In genomic region chr2:127695491-127696472, GRCh38 we compare ENCODE assay signal across 8 cellular contexts. TPM values are rescaled to one million over a fixed set of nuclear protein-coding genes. Genes with fewer than 3 reads are reported as not detected.
DNase-seq lines count a peak whose midpoint lies in the region; ATAC-seq and TF ChIP-seq lines count a peak whose summit lies in the region.

No MANE protein-coding gene starts in this region.

- no peak overlapping the region; the same call in 1 of the 2 replicates for H3K23ac ChIP-seq in IMR-90 (ENCODE audit: low read depth, low read length)

- intact Hi-C loops in IMR-90 (cut with micrococcal nuclease) = loop anchor here (1.0 kb wide), 1 partner anchor 104 kb away; no protein-coding TSS in a partner anchor
- intact Hi-C loops in prostate gland (cut with DNase I) = loop anchor here (2.0 to 5.0 kb wide), 2 partner anchors 45 to 188 kb away; no protein-coding TSS in a partner anchor

- DNase-seq in Ammon's horn (ENCODE audit: low spot score) (peak; percentile 83), IMR-90 (peak; percentile 40), glutamatergic neuron (peak; percentile 54), prostate gland (ENCODE audit: low spot score) (peak; percentile 37), NOMO-1 (lab: John Stamatoyannopoulos, UW; ENCODE audit: unreplicated experiment in 2 of 2) (no peak), NCI-H1105 (lab: John Stamatoyannopoulos, UW) (no peak)
- peak; percentile 35 for DNase-seq in activated naive CD4-positive, alpha-beta T cell treated with Interleukin-2 at 50 U/mL for 16 hours

- 0 out of 2 replicates have a peak, but pooled peaks cover 2% of the 10 kb centered on the region for H3K4me1 ChIP-seq in IMR-90 (ENCODE audit: control insufficient read depth, insufficient read depth, low read length)
- no peaks in the 10 kb centered on the region for H3K4me1 ChIP-seq in prostate gland (replicated peaks)

- no peak overlapping the region for H2BK120ac ChIP-seq in IMR-90 (ENCODE audit: low read depth, low read length)

- no peak overlapping the region for H3K4ac ChIP-seq in IMR-90 (ENCODE audit: low read depth, low read length)

- H4K20me1 ChIP-seq in IMR-90 (ENCODE audit: insufficient read depth, low read length) = no peaks in the 10 kb centered on the region

- no peak overlapping the region for H3K56ac ChIP-seq in IMR-90 (ENCODE audit: extremely low read depth, insufficient read depth, low read length)

- 48% methylated on average over 19 of the region's 52 CpGs; no CpG with 5 or more reads in 1 of the 2 experiments for WGBS in IMR-90 (ENCODE audit: extremely low coverage in 2 of 2, insufficient read length in 1 of 2), 2 experiments
- WGBS in prostate gland = 49% methylated on average over 51 of the region's 52 CpGs

- H3K27ac Mint-ChIP-seq in glutamatergic neuron (ENCODE audit: unreplicated experiment) = no peak overlapping the region
- H3K27ac Mint-ChIP-seq in stimulated activated memory B cell treated with anti-CD40 and anti-IgM and Interleukin-4, amounts not matched to agents 10 μg/mL and 1 μg/mL and 100 μg/mL, for 72 hours = no peak overlapping the region

- peak overlapping the region; percentile 10 for H3K4me2 ChIP-seq in IMR-90 (ENCODE audit: low read depth, low read length)

- 0 out of 2 replicates have a peak overlapping the region, but pooled peaks have one; percentile 26 for H4K91ac ChIP-seq in IMR-90 (ENCODE audit: insufficient read depth, low read depth, low read length)

- H3K4me3 Mint-ChIP-seq in glutamatergic neuron (ENCODE audit: unreplicated experiment) = no peak overlapping the region
- no peak overlapping the region for H3K4me3 Mint-ChIP-seq in stimulated activated memory B cell treated with anti-CD40 and anti-IgM and Interleukin-4, amounts not matched to agents 10 μg/mL and 1 μg/mL and 100 μg/mL, for 72 hours

- H3K36me3 ChIP-seq in IMR-90 (ENCODE audit: control insufficient read depth, insufficient read depth, low read length) (no peaks in the 10 kb centered on the region), prostate gland (no peaks in the 10 kb centered on the region)

- H2AK5ac ChIP-seq in IMR-90 (ENCODE audit: low read depth, low read length) = no peak overlapping the region

- peaks cover 3% of the 10 kb centered on the region for H3K9me3 ChIP-seq in IMR-90 (ENCODE audit: control insufficient read depth, insufficient read depth, low read length)
- no peaks in the 10 kb centered on the region for H3K9me3 ChIP-seq in prostate gland

- peak; percentile 43; the same call in 1 of the 2 replicates for TF ChIP-seq RAD21 in IMR-90 (IDR thresholded peaks at IDR 0.05; ENCODE audit: low read length)

- H2AFZ ChIP-seq in IMR-90 (replicated peaks; ENCODE audit: low read length, poor library complexity) = peak overlapping the region; percentile 84

- POLR2A ChIA-PET in IMR-90 (lab: Charles Lee; ENCODE audit: unreplicated experiment) = no interaction called here

- H3K27me3 ChIP-seq in IMR-90 (ENCODE audit: control insufficient read depth, insufficient read depth, low read length) (no peaks in the 10 kb centered on the region), prostate gland (replicated peaks; ENCODE audit: insufficient read depth) (peaks cover 1% of the 10 kb centered on the region)

- CTCF ChIA-PET in IMR-90 (lab: Yijun Ruan, JAX) = no interaction called here

- dilution Hi-C loops in IMR-90 (cut with HindIII; ENCODE audit: low sequenced_read_pairs, unreplicated experiment) = no loop called here

- peaks cover 7% of the 10 kb centered on the region for H3K4me1 Mint-ChIP-seq in glutamatergic neuron (ENCODE audit: low read depth, unreplicated experiment)
- peaks cover 9% of the 10 kb centered on the region for H3K4me1 Mint-ChIP-seq in stimulated activated memory B cell treated with anti-CD40 and anti-IgM and Interleukin-4, amounts not matched to agents 10 μg/mL and 1 μg/mL and 100 μg/mL, for 72 hours

- peaks cover 0 to 9% of the 10 kb centered on the region in 2 experiments; a peak in 2 of 4 replicates for H3K79me1 ChIP-seq in IMR-90 (ENCODE audit: low read depth in 1 of 2, low read length in 2 of 2)

- H3K27ac ChIP-seq in IMR-90 (ENCODE audit: insufficient read depth, low read length) = no peak overlapping the region
- H3K27ac ChIP-seq in prostate gland = no peak overlapping the region

- peaks cover 9% of the 10 kb centered on the region for H3K9me1 ChIP-seq in IMR-90 (ENCODE audit: insufficient read depth, low read length)

- peaks cover 6% of the 10 kb centered on the region for H3K27me3 Mint-ChIP-seq in glutamatergic neuron (ENCODE audit: unreplicated experiment)
- no peaks in the 10 kb centered on the region for H3K27me3 Mint-ChIP-seq in stimulated activated memory B cell treated with anti-CD40 and anti-IgM and Interleukin-4, amounts not matched to agents 10 μg/mL and 1 μg/mL and 100 μg/mL, for 72 hours

- H2BK20ac ChIP-seq in IMR-90 (ENCODE audit: low read depth, low read length) = no peak overlapping the region

- H2AK9ac ChIP-seq in IMR-90 (replicated peaks; ENCODE audit: low read depth, low read length, poor library complexity) = peak overlapping the region; percentile 23

- H2BK15ac ChIP-seq in IMR-90 (ENCODE audit: low read depth, low read length) = no peak overlapping the region

- no peak overlapping the region for H3K9ac ChIP-seq in IMR-90 (ENCODE audit: low read depth, low read length)

- peaks cover 8% of the 10 kb centered on the region for H3K36me3 Mint-ChIP-seq in glutamatergic neuron (ENCODE audit: unreplicated experiment)
- peaks cover 25% of the 10 kb centered on the region for H3K36me3 Mint-ChIP-seq in stimulated activated memory B cell treated with anti-CD40 and anti-IgM and Interleukin-4, amounts not matched to agents 10 μg/mL and 1 μg/mL and 100 μg/mL, for 72 hours

- peaks cover 15% of the 10 kb centered on the region for H3K9me3 Mint-ChIP-seq in glutamatergic neuron (ENCODE audit: unreplicated experiment)
- peaks cover 12% of the 10 kb centered on the region for H3K9me3 Mint-ChIP-seq in stimulated activated memory B cell treated with anti-CD40 and anti-IgM and Interleukin-4, amounts not matched to agents 10 μg/mL and 1 μg/mL and 100 μg/mL, for 72 hours

- no peak for TF ChIP-seq POLR2A in IMR-90 (IDR thresholded peaks at IDR 0.05; ENCODE audit: low read depth, low read length)
- TF ChIP-seq POLR2A in prostate gland (IDR thresholded peaks at IDR 0.05) = no peak

- peak; percentile 50 for TF ChIP-seq CTCF in IMR-90 (conservative IDR thresholded peaks at IDR 0.05; ENCODE audit: low read depth, low read length)
- TF ChIP-seq CTCF in glutamatergic neuron (IDR thresholded peaks at IDR 0.05; ENCODE audit: partially characterized antibody, unreplicated experiment) = no peak
- TF ChIP-seq CTCF in prostate gland (IDR thresholded peaks at IDR 0.05) = peak; percentile 15 to 49 (median 38)

- no peak overlapping the region for H2BK5ac ChIP-seq in IMR-90 (ENCODE audit: low read depth, low read length, poor library complexity, severe bottlenecking)

- peak; percentile 94 for ATAC-seq in IMR-90 (ENCODE audit: low read depth)
- no peak for ATAC-seq in stimulated activated memory B cell treated with anti-CD40 and anti-IgM and Interleukin-4, amounts not matched to agents 10 μg/mL and 1 μg/mL and 100 μg/mL, for 72 hours

- no peak overlapping the region for H4K5ac ChIP-seq in IMR-90 (ENCODE audit: low read depth, low read length)

- H3K14ac ChIP-seq in IMR-90 (replicated peaks; ENCODE audit: low read depth, low read length) = no peak overlapping the region

- peak overlapping the region; percentile 33 for H3K4me3 ChIP-seq in IMR-90 (ENCODE audit: insufficient read depth, low read depth, low read length)
- H3K4me3 ChIP-seq in prostate gland = peak overlapping the region; percentile 16 to 20

- no TSS peak for BruUV-seq in IMR-90 (replicated peaks; lab: Mats Ljungman, UMichigan)

- in situ Hi-C loops in IMR-90 (cut with MboI; ENCODE audit: low sequenced_read_pairs) = no loop called here

- H3K18ac ChIP-seq in IMR-90 (ENCODE audit: low read depth, low read length) = no peak overlapping the region

- H4K8ac ChIP-seq in IMR-90 (ENCODE audit: low read depth in 2 of 2, low read length in 2 of 2) = no peak overlapping the region

TF ChIP-seq in IMR-90, 13 proteins besides CTCF, POLR2A, EP300 and RAD21:
- TF ChIP-seq NFE2L2 (IDR thresholded peaks at IDR 0.05; ENCODE audit: low read depth, low read length) (no peak), CEBPB (IDR thresholded peaks at IDR 0.05; ENCODE audit: low read depth, low read length) (peak; percentile 27; the same call in 1 of the 2 replicates), SMC3 (IDR thresholded peaks at IDR 0.05; ENCODE audit: low read depth, low read length) (no peak)

RNA-seq across cellular contexts. Expression of gene SFT2D3, which starts 5.5 kb away (rescaled TPM):
- total RNA-seq in IMR-90 (2012; rRNA removed) (2.5 and 3.9 TPM in 2 replicates), glutamatergic neuron (ENCODE audit: unreplicated experiment) (6.4 TPM), prostate gland (10 to 100 TPM; 14.8 to 22.2 TPM)
- 3.1 TPM in 2 replicates for polyA plus RNA-seq in IMR-90 (2012; rRNA removed)
- polyA plus RNA-seq in IMR-90 (2012; cell fraction: cytosol; rRNA removed) = 1.4 and 1.8 TPM in 2 replicates
- polyA plus RNA-seq in IMR-90 (2012; cell fraction: nucleus; rRNA removed; ENCODE audit: low replicate concordance) = 1.3 TPM in 2 replicates

RNA-seq across cellular contexts. Expression of gene LIMS2, which starts 20.5 kb away (rescaled TPM):
- total RNA-seq in IMR-90 (2012; rRNA removed) = 1.1 and 1.3 TPM in 2 replicates
- 17.8 and 18.8 TPM in 2 replicates for polyA plus RNA-seq in IMR-90 (2012; rRNA removed)
- 22.3 and 23.6 TPM in 2 replicates for polyA plus RNA-seq in IMR-90 (2012; cell fraction: cytosol; rRNA removed)
- 69.0 and 120 TPM in 2 replicates for polyA plus RNA-seq in IMR-90 (2012; cell fraction: nucleus; rRNA removed; ENCODE audit: low replicate concordance)
- total RNA-seq in glutamatergic neuron (ENCODE audit: unreplicated experiment) = 0.29 TPM
- total RNA-seq in prostate gland = 10 to 100 TPM; 31.9 to 63.2 TPM

RNA-seq across cellular contexts. Expression of gene GPR17, which starts 49.8 kb away (rescaled TPM):
- total RNA-seq in IMR-90 (2012; rRNA removed) (not detected in 2 replicates), glutamatergic neuron (ENCODE audit: unreplicated experiment) (not detected), prostate gland (not detected)
- not detected in 2 replicates for polyA plus RNA-seq in IMR-90 (2012; rRNA removed)
- not detected in 2 replicates for polyA plus RNA-seq in IMR-90 (2012; cell fraction: cytosol; rRNA removed)
- 0.04 TPM in 1 of 2 replicates, not detected in the other for polyA plus RNA-seq in IMR-90 (2012; cell fraction: nucleus; rRNA removed; ENCODE audit: low replicate concordance)

Comparison
In these comparisons a context has a peak if more than half of its experiments do, and no peak if none do; other contexts are left out.
1. DNase-seq: peak in Ammon's horn (single experiment), IMR-90 (single experiment), activated naive CD4-positive, alpha-beta T cell treated with Interleukin-2 at 50 U/mL for 16 hours (single experiment), glutamatergic neuron (single experiment) and prostate gland (single experiment); none in NOMO-1 (0 of 2) and NCI-H1105 (single experiment).
2. RNA of gene LIMS2, which starts 20.5 kb away (total RNA-seq): 31.9 to 63.2 TPM in prostate gland; 1.1 to 1.3 TPM in IMR-90 and 0.29 TPM in glutamatergic neuron (single experiment); every median in the first group is over 10 times any median in the second.